In the genomic region with DNA sequence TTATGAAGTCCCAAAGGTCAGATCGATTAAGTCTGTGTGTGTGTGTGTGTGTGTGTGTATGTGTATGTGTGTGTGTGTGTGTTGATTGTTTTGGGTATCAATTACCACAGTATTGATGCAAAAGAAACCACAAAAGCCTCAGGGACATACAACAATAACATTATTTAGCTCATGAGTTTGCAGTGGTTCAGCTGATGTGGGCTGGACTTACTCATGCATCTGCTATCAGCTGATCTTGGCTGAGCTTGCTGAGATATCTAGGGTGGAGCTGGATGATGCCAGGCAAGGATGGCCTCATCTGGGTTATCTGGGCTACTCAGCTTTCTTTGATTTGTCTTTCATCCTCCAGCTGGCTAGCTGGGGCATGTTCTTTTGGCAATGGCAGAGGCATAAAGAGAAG, we compare ENCODE assay signal across 16 cellular contexts.
A peak's percentile ranks its signal among the peaks of the same experiment; 100 is the strongest.
DNase-seq lines count a peak whose midpoint lies in the region; ATAC-seq and TF ChIP-seq lines count a peak whose summit lies in the region.
"Had no signal": no experiment of that assay in that cellular context is flagged by ENCODE, and none has a peak within 500 bp of the region (broad histone marks: within the 10 kb centered on the region; RNA-seq: fewer than 3 reads in every experiment).

No MANE protein-coding gene starts in this region.

- H3K36me3 ChIP-seq in endodermal cell (ENCODE audit: control insufficient read depth, insufficient read depth, low read length) = no peaks in the 10 kb centered on the region
- H3K36me3 ChIP-seq in aorta (ENCODE audit: control insufficient read depth in 1 of 2, insufficient read depth in 2 of 2, low read length in 1 of 2) = no peaks in the 10 kb centered on the region
- H3K36me3 ChIP-seq: esophagus muscularis mucosa, spleen had no signal

- no peaks in the 10 kb centered on the region for H3K36me3 Mint-ChIP-seq in activated naive CD4-positive, alpha-beta T cell treated with anti-CD3 and anti-CD28 coated beads for 36 hours (ENCODE audit: low read depth)
- no peaks in the 10 kb centered on the region for H3K36me3 Mint-ChIP-seq in endodermal cell (ENCODE audit: low read depth)
- H3K36me3 Mint-ChIP-seq: activated naive CD8-positive, alpha-beta T cell treated with anti-CD3 and anti-CD28 coated beads for 36 hours had no signal

- H3K4me3 Mint-ChIP-seq in activated naive CD4-positive, alpha-beta T cell treated with anti-CD3 and anti-CD28 coated beads for 36 hours = no peak overlapping the region
- H3K4me3 Mint-ChIP-seq in endodermal cell = no peak overlapping the region
- H3K4me3 Mint-ChIP-seq: activated B cell treated with CpG ODN at 0.5 μM for 24 hours; activated naive CD8-positive, alpha-beta T cell treated with anti-CD3 and anti-CD28 coated beads for 36 hours had no signal

- no peaks in the 10 kb centered on the region for H3K4me1 Mint-ChIP-seq in activated naive CD4-positive, alpha-beta T cell treated with anti-CD3 and anti-CD28 coated beads for 36 hours (ENCODE audit: low read depth)
- peaks cover 2% of the 10 kb centered on the region for H3K4me1 Mint-ChIP-seq in endodermal cell
- H3K4me1 Mint-ChIP-seq: activated B cell treated with CpG ODN at 0.5 μM for 24 hours; activated naive CD8-positive, alpha-beta T cell treated with anti-CD3 and anti-CD28 coated beads for 36 hours had no signal

- H3K4me1 ChIP-seq in endodermal cell (ENCODE audit: control insufficient read depth, insufficient read depth, low read length) (peaks cover 7% of the 10 kb centered on the region), aorta (ENCODE audit: control insufficient read depth in 1 of 2, insufficient read depth in 2 of 2, low read length in 2 of 2) (no peaks in the 10 kb centered on the region)
- H3K4me1 ChIP-seq: esophagus muscularis mucosa, spleen had no signal

- no peak overlapping the region for H3K27ac ChIP-seq in RWPE1
- H3K27ac ChIP-seq in endodermal cell (ENCODE audit: low read depth, low read length) = no peak overlapping the region
- no peak overlapping the region for H3K27ac ChIP-seq in aorta (ENCODE audit: low read depth in 1 of 2, low read length in 2 of 2)
- H3K27ac ChIP-seq: esophagus muscularis mucosa, spleen had no signal

- intact Hi-C loops in activated naive CD4-positive, alpha-beta T cell treated with anti-CD3 and anti-CD28 coated beads for 36 hours (cut with micrococcal nuclease) = no loop called here
- intact Hi-C loops in aorta (cut with DNase I) = no loop called here

- WGBS in endodermal cell (ENCODE audit: insufficient coverage in 1 of 2, insufficient read length in 1 of 2), 2 experiments = 91% methylated on average over 1 of the region's 1 CpG; no CpG with 5 or more reads in 1 of the 2 experiments
- WGBS in aorta, 2 donors = 92 to 100% methylated on average over 1 of the region's 1 CpG

- POLR2A ChIA-PET in RWPE1 (lab: Yijun Ruan, JAX; ENCODE audit: low non-redundant PET) = no interaction called here

- no peak overlapping the region for H3K27ac Mint-ChIP-seq in activated naive CD4-positive, alpha-beta T cell treated with anti-CD3 and anti-CD28 coated beads for 36 hours
- no peak overlapping the region for H3K27ac Mint-ChIP-seq in endodermal cell
- H3K27ac Mint-ChIP-seq: activated B cell treated with CpG ODN at 0.5 μM for 24 hours; activated naive CD8-positive, alpha-beta T cell treated with anti-CD3 and anti-CD28 coated beads for 36 hours had no signal

- no peak overlapping the region for H3K9ac ChIP-seq in endodermal cell (ENCODE audit: extremely low read depth, low read length, poor library complexity, severe bottlenecking)
- H3K9ac ChIP-seq: SK-N-SH had no signal

- TF ChIP-seq CTCF in RWPE1 (conservative IDR thresholded peaks at IDR 0.05; ENCODE audit: low read depth) (no peak), epithelial cell of esophagus (IDR thresholded peaks at IDR 0.05; ENCODE audit: insufficient read depth, low read depth, low read length, missing control alignments) (no peak), endodermal cell (conservative IDR thresholded peaks at IDR 0.05) (no peak)

- H3K27me3 Mint-ChIP-seq in activated naive CD4-positive, alpha-beta T cell treated with anti-CD3 and anti-CD28 coated beads for 36 hours (ENCODE audit: low read depth) = no peaks in the 10 kb centered on the region
- peaks cover 2% of the 10 kb centered on the region for H3K27me3 Mint-ChIP-seq in endodermal cell (ENCODE audit: insufficient read depth)
- H3K27me3 Mint-ChIP-seq: activated B cell treated with CpG ODN at 0.5 μM for 24 hours had no signal

- DNase-seq in GM04504 (ENCODE audit: low read depth) (peak; percentile 31), RWPE1 (ENCODE audit: low spot score) (peak; percentile 31), epithelial cell of esophagus (ENCODE audit: low read depth) (peak; percentile 85), myocyte (ENCODE audit: low read depth) (peak; percentile 65), NCI-H2029 treated with DMSO at 0.1 percent for 48 hours (lab: John Stamatoyannopoulos, UW) (no peak), endodermal cell (no peak), aorta (no peak)
- DNase-seq in activated naive CD4-positive, alpha-beta T cell treated with anti-CD3 and anti-CD28 coated beads for 36 hours = no peak
- DNase-seq: activated B cell treated with CpG ODN at 0.5 μM for 24 hours; activated CD8-positive, alpha-beta memory T cell treated with anti-CD3 and anti-CD28 coated beads, Interleukin-2, amount 50 U/mL, for 4 hours; activated naive CD8-positive, alpha-beta T cell treated with anti-CD3 and anti-CD28 coated beads for 36 hours; mesendoderm; NCI-H1092 treated with DMSO at 0.1 percent for 48 hours; SK-N-SH; spleen had no signal

- CTCF ChIA-PET in RWPE1 (lab: Yijun Ruan, JAX) = interaction anchor here (0.6 to 0.9 kb wide), 3 partner anchors 15 to 227 kb away, joined by 3 to 6 read pairs (median 3); no protein-coding TSS in a partner anchor
- CTCF ChIA-PET in activated naive CD4-positive, alpha-beta T cell treated with anti-CD3 and anti-CD28 coated beads for 36 hours (lab: Charles Lee) = no interaction called here

- H3K9me3 Mint-ChIP-seq in activated naive CD4-positive, alpha-beta T cell treated with anti-CD3 and anti-CD28 coated beads for 36 hours = no peaks in the 10 kb centered on the region
- H3K9me3 Mint-ChIP-seq in endodermal cell = no peaks in the 10 kb centered on the region
- H3K9me3 Mint-ChIP-seq: activated B cell treated with CpG ODN at 0.5 μM for 24 hours; activated naive CD8-positive, alpha-beta T cell treated with anti-CD3 and anti-CD28 coated beads for 36 hours had no signal

- ATAC-seq in aorta (ENCODE audit: low FRiP score) = no peak

- H3K4me3 ChIP-seq in epithelial cell of esophagus (ENCODE audit: low read length) (no peak overlapping the region), endodermal cell (ENCODE audit: low read length) (no peak overlapping the region), aorta (ENCODE audit: low read length in 2 of 2) (no peak overlapping the region)
- H3K4me3 ChIP-seq: esophagus muscularis mucosa, spleen had no signal

- no peaks in the 10 kb centered on the region for H3K9me3 ChIP-seq in endodermal cell (ENCODE audit: control insufficient read depth, low read length)
- no peaks in the 10 kb centered on the region for H3K9me3 ChIP-seq in aorta (ENCODE audit: control insufficient read depth, low read length)
- H3K9me3 ChIP-seq: esophagus muscularis mucosa, SK-N-SH, spleen had no signal

- H3K27me3 ChIP-seq in endodermal cell (ENCODE audit: control insufficient read depth, insufficient read depth, low read length, poor library complexity, severe bottlenecking) (peaks cover 8% of the 10 kb centered on the region), aorta (ENCODE audit: control insufficient read depth in 1 of 2, insufficient read depth in 2 of 2, low read length in 1 of 2) (no peaks in the 10 kb centered on the region)
- H3K27me3 ChIP-seq: esophagus muscularis mucosa, spleen had no signal

Comparison
In these comparisons a context has a peak if more than half of its experiments do, and no peak if none do; other contexts are left out.
1. DNase-seq: peak in GM04504 (single experiment), RWPE1 (single experiment), epithelial cell of esophagus (single experiment) and myocyte (single experiment); none in NCI-H2029 treated with DMSO at 0.1 percent for 48 hours (single experiment), activated naive CD4-positive, alpha-beta T cell treated with anti-CD3 and anti-CD28 coated beads for 36 hours (single experiment), endodermal cell (single experiment) and aorta (0 of 2).